Comparison of ENCODE assay signal across 26 cellular contexts in genomic region chr5:15927710-15928380, GRCh38.
"Had no signal": no experiment of that assay in that cellular context is flagged by ENCODE, and none has a peak within 500 bp of the region (broad histone marks: within the 10 kb centered on the region; RNA-seq: fewer than 3 reads in every experiment).

No MANE protein-coding gene starts in this region.

- H3K9me3 ChIP-seq: SJCRH30, SK-N-SH had no signal

- H3K27ac ChIP-seq: brain microvascular endothelial cell, cardiac muscle cell, SJCRH30, VCaP had no signal

- H3K4me1 Mint-ChIP-seq: activated CD4-positive, alpha-beta T cell treated with anti-CD3 and anti-CD28 coated beads, Interleukin-2, amount 10 ng/mL, durations not matched to agents 7 days and 5 days; activated T-helper 17 cell treated with anti-CD3 and anti-CD28 coated beads, Interleukin-2, amount 50 U/mL, for 72 hours had no signal

- H3K9me3 Mint-ChIP-seq: activated CD4-positive, alpha-beta T cell treated with anti-CD3 and anti-CD28 coated beads, Interleukin-2, amount 10 ng/mL, durations not matched to agents 7 days and 5 days; activated T-cell treated with anti-CD3 and anti-CD28 coated beads, Interleukin-2, amount 50 U/mL, for 4 hours had no signal

- ATAC-seq: activated T-cell treated with anti-CD3 and anti-CD28 coated beads, Interleukin-2, amount 50 U/mL, for 4 hours; activated T-helper 17 cell treated with anti-CD3 and anti-CD28 coated beads, Interleukin-2, amount 50 U/mL, for 72 hours had no signal

- H3K4me3 Mint-ChIP-seq: activated CD4-positive, alpha-beta memory T cell treated with anti-CD3 and anti-CD28 coated beads for 36 hours; activated CD4-positive, alpha-beta T cell treated with anti-CD3 and anti-CD28 coated beads, Interleukin-2, amount 10 ng/mL, durations not matched to agents 7 days and 5 days; activated naive CD4-positive, alpha-beta T cell treated with anti-CD3 and anti-CD28 coated beads for 36 hours; activated naive CD8-positive, alpha-beta T cell; activated T-cell treated with anti-CD3 and anti-CD28 coated beads, Interleukin-2, amount 50 U/mL, for 4 hours; activated T-helper 17 cell treated with anti-CD3 and anti-CD28 coated beads, Interleukin-2, amount 50 U/mL, for 72 hours had no signal

- H3K27me3 ChIP-seq: brain microvascular endothelial cell, cardiac muscle cell, SJCRH30 had no signal

- H3K36me3 Mint-ChIP-seq: activated CD4-positive, alpha-beta memory T cell treated with anti-CD3 and anti-CD28 coated beads for 36 hours; activated naive CD8-positive, alpha-beta T cell had no signal

- H3K27ac Mint-ChIP-seq: activated CD4-positive, alpha-beta memory T cell treated with anti-CD3 and anti-CD28 coated beads for 36 hours; activated CD4-positive, alpha-beta T cell treated with anti-CD3 and anti-CD28 coated beads, Interleukin-2, amount 10 ng/mL, durations not matched to agents 7 days and 5 days; activated naive CD4-positive, alpha-beta T cell treated with anti-CD3 and anti-CD28 coated beads for 36 hours; activated naive CD8-positive, alpha-beta T cell; activated T-helper 17 cell treated with anti-CD3 and anti-CD28 coated beads, Interleukin-2, amount 50 U/mL, for 72 hours had no signal

- H3K36me3 ChIP-seq: brain microvascular endothelial cell, cardiac muscle cell, SJCRH30 had no signal

- H3K4me2 ChIP-seq: SK-N-SH had no signal

- H3K4me3 ChIP-seq: cardiac muscle cell, SJCRH30 had no signal

- DNase-seq: activated CD4-positive, alpha-beta memory T cell treated with anti-CD3 and anti-CD28 coated beads for 36 hours; activated CD4-positive, alpha-beta T cell treated with anti-CD3 and anti-CD28 coated beads, Interleukin-2, amount 10 ng/mL, durations not matched to agents 7 days and 5 days; activated CD4-positive, CD25-positive, alpha-beta regulatory T cell; activated CD8-positive, alpha-beta memory T cell treated with anti-CD3 and anti-CD28 coated beads for 24 hours; activated gamma-delta T cell; activated naive CD4-positive, alpha-beta T cell treated with anti-CD3 and anti-CD28 coated beads for 36 hours; activated T-cell treated with anti-CD3 and anti-CD28 coated beads, Interleukin-2, amount 50 U/mL, for 4 hours; brain microvascular endothelial cell; Karpas-422; MM.1S; NCI-H1105 treated with DMSO at 0.1 percent for 48 hours; NCI-H1436 treated with DMSO at 0.1 percent for 48 hours; NCI-H187; NCI-H2171; NCI-H2227 treated with DMSO at 0.1 percent for 48 hours; NCI-H446 treated with DMSO at 0.1 percent for 48 hours; NCI-H524 treated with DMSO at 0.1 percent for 48 hours; NCI-H748 treated with DMSO at 0.1 percent for 48 hours; Right ventricle myocardium superior; SJCRH30; SK-N-SH; T-helper 1 cell had no signal

- H3K27me3 Mint-ChIP-seq: activated CD4-positive, alpha-beta memory T cell treated with anti-CD3 and anti-CD28 coated beads for 36 hours; activated CD4-positive, alpha-beta T cell treated with anti-CD3 and anti-CD28 coated beads, Interleukin-2, amount 10 ng/mL, durations not matched to agents 7 days and 5 days; activated naive CD8-positive, alpha-beta T cell; activated T-helper 17 cell treated with anti-CD3 and anti-CD28 coated beads, Interleukin-2, amount 50 U/mL, for 72 hours had no signal
